ENCODE assay signal across 15 cellular contexts in genomic region chr7:131090866-131091692, GRCh38.
DNase-seq lines count a peak whose midpoint lies in the region; ATAC-seq and TF ChIP-seq lines count a peak whose summit lies in the region.
"Had no signal": no experiment of that assay in that cellular context is flagged by ENCODE, and none has a peak within 500 bp of the region (broad histone marks: within the 10 kb centered on the region; RNA-seq: fewer than 3 reads in every experiment).

No MANE protein-coding gene starts in this region.

- peak overlapping the region; percentile 62 for H3K9ac ChIP-seq in HUES64 (ENCODE audit: low read depth, low read length)
- H3K9ac ChIP-seq: BLaER1, parathyroid adenoma had no signal

- DNase-seq in CD4-positive, CD25-positive, alpha-beta regulatory T cell = no peak
- DNase-seq in chondrocyte (ENCODE audit: low spot score) (no peak), natural killer cell (no peak), NCI-H1417 treated with DMSO at 0.1 percent for 48 hours (lab: John Stamatoyannopoulos, UW) (no peak), esophagus squamous epithelium (lab: John Stamatoyannopoulos, UW) (no peak)
- no peak for DNase-seq in activated CD4-positive, CD25-positive, alpha-beta regulatory T cell treated with anti-CD3 and anti-CD28 coated beads, Interleukin-2, amount 50 U/mL, for 72 hours
- DNase-seq: amygdala; effector CD4-positive, alpha-beta T cell; GF-D8; OCI-M1 had no signal

- H3K27me3 Mint-ChIP-seq in CD4-positive, CD25-positive, alpha-beta regulatory T cell = no peaks in the 10 kb centered on the region
- H3K27me3 Mint-ChIP-seq in chondrocyte (ENCODE audit: low read depth) (no peaks in the 10 kb centered on the region), natural killer cell (ENCODE audit: low read depth in 2 of 2) (no peaks in the 10 kb centered on the region)

- no peak overlapping the region for H3K27ac ChIP-seq in CD4-positive, CD25-positive, alpha-beta regulatory T cell (ENCODE audit: insufficient read depth, low read length, poor library complexity, severe bottlenecking)
- H3K27ac ChIP-seq in HUES64 (ENCODE audit: low read depth, low read length) = peak overlapping the region; percentile 95
- no peak overlapping the region for H3K27ac ChIP-seq in esophagus squamous epithelium
- H3K27ac ChIP-seq: BLaER1, HL-60, parathyroid adenoma had no signal

- H3K9me3 ChIP-seq in CD4-positive, CD25-positive, alpha-beta regulatory T cell (ENCODE audit: control insufficient read depth in 2 of 2, low read length in 2 of 2) = no peaks in the 10 kb centered on the region
- 0 out of 2 replicates have a peak, but pooled peaks cover 3% of the 10 kb centered on the region for H3K9me3 ChIP-seq in HUES64 (ENCODE audit: insufficient read depth, low read depth, low read length)
- H3K9me3 ChIP-seq in esophagus squamous epithelium = no peaks in the 10 kb centered on the region
- H3K9me3 ChIP-seq: BLaER1 had no signal

- H3K4me1 ChIP-seq in CD4-positive, CD25-positive, alpha-beta regulatory T cell (ENCODE audit: control insufficient read depth, insufficient read depth, low read length, poor library complexity, severe bottlenecking) = peaks cover 61% of the 10 kb centered on the region
- peaks cover 38% of the 10 kb centered on the region for H3K4me1 ChIP-seq in HUES64 (ENCODE audit: insufficient read depth, low read length)
- peaks cover 9 to 82% (median 26%) of the 10 kb centered on the region in 3 donors for H3K4me1 ChIP-seq in esophagus squamous epithelium
- H3K4me1 ChIP-seq: BLaER1 had no signal

- no peak for ATAC-seq in CD4-positive, CD25-positive, alpha-beta regulatory T cell (ENCODE audit: low read depth in 2 of 2)
- peak in 2 of 3 donors; percentile 2 to 6 for ATAC-seq in natural killer cell
- ATAC-seq in HG03457 (IDR thresholded peaks at IDR 0.05; ENCODE audit: unreplicated experiment) = no peak

- intact Hi-C loops in natural killer cell (cut with micrococcal nuclease) = no loop called here
- intact Hi-C loops in esophagus squamous epithelium (cut with DNase I) = no loop called here

- H3K36me3 ChIP-seq in CD4-positive, CD25-positive, alpha-beta regulatory T cell (ENCODE audit: control insufficient read depth, insufficient read depth, low read length) = peaks cover 48% of the 10 kb centered on the region
- H3K36me3 ChIP-seq in HUES64 (ENCODE audit: insufficient read depth, low read length) (no peaks in the 10 kb centered on the region), esophagus squamous epithelium (peaks cover 0 to 20% (median 5%) of the 10 kb centered on the region in 3 donors)
- H3K36me3 ChIP-seq: BLaER1 had no signal

- TF ChIP-seq CTCF in chondrocyte (IDR thresholded peaks at IDR 0.05) (no peak), natural killer cell (IDR thresholded peaks at IDR 0.05) (no peak), esophagus squamous epithelium (IDR thresholded peaks at IDR 0.05) (no peak)

- H3K27me3 ChIP-seq in CD4-positive, CD25-positive, alpha-beta regulatory T cell (ENCODE audit: control insufficient read depth, insufficient read depth, low read length) = no peaks in the 10 kb centered on the region
- H3K27me3 ChIP-seq in HUES64 (ENCODE audit: insufficient read depth, low read length) (no peaks in the 10 kb centered on the region), esophagus squamous epithelium (no peaks in the 10 kb centered on the region)
- H3K27me3 ChIP-seq: BLaER1 had no signal

- no peak for TF ChIP-seq POLR2A in esophagus squamous epithelium (IDR thresholded peaks at IDR 0.05)

- peak overlapping the region; percentile 13 to 69 (median 43) for H3K4me3 Mint-ChIP-seq in CD4-positive, CD25-positive, alpha-beta regulatory T cell
- H3K4me3 Mint-ChIP-seq in chondrocyte (ENCODE audit: unreplicated experiment) = no peak overlapping the region
- H3K4me3 Mint-ChIP-seq in natural killer cell = peak overlapping the region; percentile 60

- peak overlapping the region; percentile 50 for H3K4me3 ChIP-seq in CD4-positive, CD25-positive, alpha-beta regulatory T cell (ENCODE audit: low read depth, low read length)
- peak overlapping the region; percentile 33 for H3K4me3 ChIP-seq in HUES64 (ENCODE audit: low read length)
- no peak overlapping the region for H3K4me3 ChIP-seq in esophagus squamous epithelium
- H3K4me3 ChIP-seq: BLaER1 had no signal

- H3K36me3 Mint-ChIP-seq in CD4-positive, CD25-positive, alpha-beta regulatory T cell = peaks cover 38% of the 10 kb centered on the region
- peaks cover 3% of the 10 kb centered on the region for H3K36me3 Mint-ChIP-seq in chondrocyte (ENCODE audit: low read depth)
- H3K36me3 Mint-ChIP-seq in natural killer cell = no peaks in the 10 kb centered on the region

- H3K9me3 Mint-ChIP-seq in CD4-positive, CD25-positive, alpha-beta regulatory T cell = no peaks in the 10 kb centered on the region
- H3K9me3 Mint-ChIP-seq in chondrocyte (ENCODE audit: low read depth) (no peaks in the 10 kb centered on the region), natural killer cell (no peaks in the 10 kb centered on the region)

- 28% methylated on average over 6 of the region's 7 CpGs for WGBS in HUES64
- WGBS in esophagus squamous epithelium, 2 donors = 84 to 89% methylated on average over 7 of the region's 7 CpGs

- H3K4me1 Mint-ChIP-seq in CD4-positive, CD25-positive, alpha-beta regulatory T cell = peaks cover 52 to 89% (median 74%) of the 10 kb centered on the region in 4 donors
- peaks cover 16% of the 10 kb centered on the region for H3K4me1 Mint-ChIP-seq in chondrocyte (ENCODE audit: low read depth)
- H3K4me1 Mint-ChIP-seq in natural killer cell = peaks cover 70 to 74% of the 10 kb centered on the region in 2 donors

- H3K27ac Mint-ChIP-seq in CD4-positive, CD25-positive, alpha-beta regulatory T cell = peak overlapping the region in 2 of 3 donors; percentile 42 to 54
- H3K27ac Mint-ChIP-seq in chondrocyte (ENCODE audit: unreplicated experiment) (peak overlapping the region; percentile 8), natural killer cell (peak overlapping the region; percentile 1 to 75)

Comparison
In these comparisons a context has a peak if more than half of its experiments do, and no peak if none do; other contexts are left out.
1. ATAC-seq: peak in natural killer cell (2 of 3); none in CD4-positive, CD25-positive, alpha-beta regulatory T cell (0 of 2) and HG03457 (single experiment).
2. H3K4me3 ChIP-seq: peak in CD4-positive, CD25-positive, alpha-beta regulatory T cell (single experiment) and HUES64 (single experiment); none in esophagus squamous epithelium (0 of 4).
3. Peak in every context shown above with its lines, with median percentiles within 50 percentile points of each other: H3K27ac Mint-ChIP-seq.